1 cellular context compared by ENCODE assay signal in genomic region chr7:122310119-122311021, GRCh38.
A peak's percentile ranks its signal among the peaks of the same experiment; 100 is the strongest.
TF ChIP-seq lines count a peak whose summit lies in the region.

No MANE protein-coding gene starts in this region.

TF ChIP-seq in H1, 55 proteins besides CTCF, POLR2A, EP300 and RAD21 (continued from another document):
- TF ChIP-seq HDAC2 (IDR thresholded peaks at IDR 0.05; ENCODE audit: borderline replicate concordance in 1 of 2, low read depth in 2 of 2, low read length in 2 of 2), result 0 out of 4 replicates have a peak, but pooled peaks have one; percentile 32 to 35
- TF ChIP-seq KDM5A (IDR thresholded peaks at IDR 0.05; ENCODE audit: low read length), result no peak
- TF ChIP-seq RXRA (IDR thresholded peaks at IDR 0.05; ENCODE audit: insufficient read depth, low read depth, low read length), result no peak
- TF ChIP-seq SAP30 (IDR thresholded peaks at IDR 0.05; ENCODE audit: insufficient read depth, insufficient replicate concordance, low read length), result no peak
- TF ChIP-seq TBP (IDR thresholded peaks at IDR 0.05; ENCODE audit: low read depth, low read length), result 0 out of 2 replicates have a peak, but pooled peaks have one; percentile 42
- TF ChIP-seq BCL11A (IDR thresholded peaks at IDR 0.05; ENCODE audit: low read depth in 2 of 2, low read length in 2 of 2), result no peak
- TF ChIP-seq HDAC6 (IDR thresholded peaks at IDR 0.05; ENCODE audit: low read depth, low read length), result no peak
- TF ChIP-seq EGR1 (IDR thresholded peaks at IDR 0.05; ENCODE audit: borderline replicate concordance, low read depth, low read length), result peak; percentile 64
- TF ChIP-seq USF2 (IDR thresholded peaks at IDR 0.05; ENCODE audit: low read length), result no peak
- peak; percentile 43; the same call in 1 of the 2 replicates for TF ChIP-seq PHF8 (conservative IDR thresholded peaks at IDR 0.05; ENCODE audit: low read depth, low read length)
- TF ChIP-seq RNF2 (IDR thresholded peaks at IDR 0.05; ENCODE audit: borderline replicate concordance, low read depth, low read length, missing control alignments, poor library complexity, severe bottlenecking), result peak; percentile 63
- TF ChIP-seq SIN3A (conservative IDR thresholded peaks at IDR 0.05 in 1 of 2, IDR thresholded peaks at IDR 0.05 in 1 of 2; ENCODE audit: low read depth in 1 of 2, low read length in 2 of 2), result peak; percentile 48 to 91; a peak in 2 of 4 replicates
- TF ChIP-seq SP4 (IDR thresholded peaks at IDR 0.05; ENCODE audit: low read length), result 0 out of 2 replicates have a peak, but pooled peaks have one; percentile 66
- no peak for TF ChIP-seq SIRT6 (IDR thresholded peaks at IDR 0.05; ENCODE audit: low read length)
- peak; percentile 86 for TF ChIP-seq TEAD4 (IDR thresholded peaks at IDR 0.05; ENCODE audit: low read depth, low read length)
- no peak for TF ChIP-seq JUND (IDR thresholded peaks at IDR 0.05; ENCODE audit: low read length)
- TF ChIP-seq POU5F1 (IDR thresholded peaks at IDR 0.05; ENCODE audit: low read depth, low read length), result no peak
- peak; percentile 99 for TF ChIP-seq ASH2L (IDR thresholded peaks at IDR 0.05; ENCODE audit: low read length)
- TF ChIP-seq YY1 (IDR thresholded peaks at IDR 0.05; ENCODE audit: low read depth, low read length), result peak; percentile 74
- TF ChIP-seq GABPA (IDR thresholded peaks at IDR 0.05; ENCODE audit: borderline replicate concordance, insufficient read depth, low read length), result no peak
- TF ChIP-seq TAF1 (IDR thresholded peaks at IDR 0.05; ENCODE audit: low read depth, low read length), result 0 out of 2 replicates have a peak, but pooled peaks have one; percentile 26
- TF ChIP-seq CTBP2 (IDR thresholded peaks at IDR 0.05; ENCODE audit: borderline replicate concordance, insufficient read depth, insufficient read length, low read length), result peak; percentile 93
- peak; percentile 87; the same call in 1 of the 2 replicates for TF ChIP-seq RBBP5 (IDR thresholded peaks at IDR 0.05; ENCODE audit: borderline replicate concordance, low read depth, low read length)
- no peak for TF ChIP-seq JUN (IDR thresholded peaks at IDR 0.05; ENCODE audit: low read depth, low read length)
- TF ChIP-seq CBX8 (IDR thresholded peaks at IDR 0.05; ENCODE audit: borderline replicate concordance, low read depth, low read length), result no peak
- TF ChIP-seq SRF (IDR thresholded peaks at IDR 0.05; ENCODE audit: low read depth, low read length), result no peak
- no peak for TF ChIP-seq CBX5 (IDR thresholded peaks at IDR 0.05; ENCODE audit: low read depth, low read length)
- peak; percentile 50; the same call in 1 of the 2 replicates for TF ChIP-seq MAX (IDR thresholded peaks at IDR 0.05)
- no peak for TF ChIP-seq CHD7 (IDR thresholded peaks at IDR 0.05; ENCODE audit: insufficient replicate concordance, low read length)
- TF ChIP-seq CHD1 (IDR thresholded peaks at IDR 0.05; ENCODE audit: low read depth, low read length), result no peak
- TF ChIP-seq E2F6 (IDR thresholded peaks at IDR 0.05), result no peak
- TF ChIP-seq SP2 (IDR thresholded peaks at IDR 0.05; ENCODE audit: low read length), result no peak
- TF ChIP-seq KDM1A (IDR thresholded peaks at IDR 0.05; ENCODE audit: borderline replicate concordance, low read length), result peak; percentile 67; the same call in 1 of the 2 replicates
- no peak for TF ChIP-seq MAFK (IDR thresholded peaks at IDR 0.05; ENCODE audit: low read depth, low read length)
- no peak for TF ChIP-seq CHD2 (IDR thresholded peaks at IDR 0.05; ENCODE audit: low read length)
- peak; percentile 88; the same call in 1 of the 2 replicates for TF ChIP-seq SUZ12 (IDR thresholded peaks at IDR 0.05; ENCODE audit: low read length)
- no peak for TF ChIP-seq GTF2F1 (IDR thresholded peaks at IDR 0.05; ENCODE audit: borderline replicate concordance, low read depth, low read length)
- 0 out of 2 replicates have a peak, but pooled peaks have one; percentile 35 for TF ChIP-seq SP1 (IDR thresholded peaks at IDR 0.05; ENCODE audit: low read depth, low read length)
- TF ChIP-seq EZH2 (IDR thresholded peaks at IDR 0.05; ENCODE audit: low read depth, low read length, severe bottlenecking), result peak; percentile 69
- TF ChIP-seq NRF1 (IDR thresholded peaks at IDR 0.05; ENCODE audit: low read depth, low read length), result no peak
- no peak for TF ChIP-seq CEBPB (IDR thresholded peaks at IDR 0.05; ENCODE audit: low read depth, low read length)
- TF ChIP-seq BRCA1 (IDR thresholded peaks at IDR 0.05; ENCODE audit: low read depth, low read length), result no peak
- TF ChIP-seq ZNF274 (IDR thresholded peaks at IDR 0.05; ENCODE audit: borderline replicate concordance, extremely low read depth, low read length), result no peak
- peak; percentile 91 for TF ChIP-seq KDM4A (IDR thresholded peaks at IDR 0.05; ENCODE audit: low read depth, low read length, severe bottlenecking)
- no peak for TF ChIP-seq FOSL1 (IDR thresholded peaks at IDR 0.05; ENCODE audit: insufficient read depth, low read depth, low read length)
